ENCODE assay signal across 2 cellular contexts in the genomic region with DNA sequence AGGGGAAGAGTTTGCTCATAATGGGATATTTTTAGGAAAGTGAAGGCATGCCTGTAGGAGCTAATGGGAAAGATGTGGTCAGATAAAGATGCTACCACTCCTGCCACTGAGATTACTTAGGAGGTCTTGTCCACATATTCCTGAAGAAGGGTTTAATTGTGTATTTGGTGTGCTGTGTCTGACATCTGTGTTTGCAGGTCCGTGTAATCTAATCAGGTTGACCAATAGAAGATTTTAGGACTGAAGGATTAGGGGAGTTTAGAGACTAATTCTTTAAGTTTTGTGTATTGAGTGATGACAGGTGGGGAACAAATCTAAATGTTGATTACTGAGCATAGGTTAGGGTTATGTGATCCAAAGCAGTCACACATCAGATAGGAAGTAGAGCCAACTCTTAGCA.
TF ChIP-seq lines count a peak whose summit lies in the region.

No MANE protein-coding gene starts in this region.

TF ChIP-seq in GM23338, 12 proteins besides CTCF, POLR2A, EP300 and RAD21:
- TF ChIP-seq ZNF114 (CRISPR knock-in tag; IDR thresholded peaks at IDR 0.05) (no peak), ZNF331 (CRISPR knock-in tag; IDR thresholded peaks at IDR 0.05; ENCODE audit: low read depth) (no peak), POLR2AphosphoS5 (IDR thresholded peaks at IDR 0.05; ENCODE audit: low read depth) (no peak)
- TF ChIP-seq, protein P1, sequence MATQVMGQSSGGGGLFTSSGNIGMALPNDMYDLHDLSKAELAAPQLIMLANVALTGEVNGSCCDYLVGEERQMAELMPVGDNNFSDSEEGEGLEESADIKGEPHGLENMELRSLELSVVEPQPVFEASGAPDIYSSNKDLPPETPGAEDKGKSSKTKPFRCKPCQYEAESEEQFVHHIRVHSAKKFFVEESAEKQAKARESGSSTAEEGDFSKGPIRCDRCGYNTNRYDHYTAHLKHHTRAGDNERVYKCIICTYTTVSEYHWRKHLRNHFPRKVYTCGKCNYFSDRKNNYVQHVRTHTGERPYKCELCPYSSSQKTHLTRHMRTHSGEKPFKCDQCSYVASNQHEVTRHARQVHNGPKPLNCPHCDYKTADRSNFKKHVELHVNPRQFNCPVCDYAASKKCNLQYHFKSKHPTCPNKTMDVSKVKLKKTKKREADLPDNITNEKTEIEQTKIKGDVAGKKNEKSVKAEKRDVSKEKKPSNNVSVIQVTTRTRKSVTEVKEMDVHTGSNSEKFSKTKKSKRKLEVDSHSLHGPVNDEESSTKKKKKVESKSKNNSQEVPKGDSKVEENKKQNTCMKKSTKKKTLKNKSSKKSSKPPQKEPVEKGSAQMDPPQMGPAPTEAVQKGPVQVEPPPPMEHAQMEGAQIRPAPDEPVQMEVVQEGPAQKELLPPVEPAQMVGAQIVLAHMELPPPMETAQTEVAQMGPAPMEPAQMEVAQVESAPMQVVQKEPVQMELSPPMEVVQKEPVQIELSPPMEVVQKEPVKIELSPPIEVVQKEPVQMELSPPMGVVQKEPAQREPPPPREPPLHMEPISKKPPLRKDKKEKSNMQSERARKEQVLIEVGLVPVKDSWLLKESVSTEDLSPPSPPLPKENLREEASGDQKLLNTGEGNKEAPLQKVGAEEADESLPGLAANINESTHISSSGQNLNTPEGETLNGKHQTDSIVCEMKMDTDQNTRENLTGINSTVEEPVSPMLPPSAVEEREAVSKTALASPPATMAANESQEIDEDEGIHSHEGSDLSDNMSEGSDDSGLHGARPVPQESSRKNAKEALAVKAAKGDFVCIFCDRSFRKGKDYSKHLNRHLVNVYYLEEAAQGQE (IDR thresholded peaks at IDR 0.05; ENCODE audit: unreplicated experiment), result no peak
- TF ChIP-seq, protein P2, sequence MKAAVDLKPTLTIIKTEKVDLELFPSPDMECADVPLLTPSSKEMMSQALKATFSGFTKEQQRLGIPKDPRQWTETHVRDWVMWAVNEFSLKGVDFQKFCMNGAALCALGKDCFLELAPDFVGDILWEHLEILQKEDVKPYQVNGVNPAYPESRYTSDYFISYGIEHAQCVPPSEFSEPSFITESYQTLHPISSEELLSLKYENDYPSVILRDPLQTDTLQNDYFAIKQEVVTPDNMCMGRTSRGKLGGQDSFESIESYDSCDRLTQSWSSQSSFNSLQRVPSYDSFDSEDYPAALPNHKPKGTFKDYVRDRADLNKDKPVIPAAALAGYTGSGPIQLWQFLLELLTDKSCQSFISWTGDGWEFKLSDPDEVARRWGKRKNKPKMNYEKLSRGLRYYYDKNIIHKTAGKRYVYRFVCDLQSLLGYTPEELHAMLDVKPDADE (IDR thresholded peaks at IDR 0.05), result no peak

TF ChIP-seq in H1, 55 proteins besides CTCF, POLR2A, EP300 and RAD21:
- TF ChIP-seq TAF7 (optimal IDR thresholded peaks at IDR 0.05; ENCODE audit: borderline replicate concordance, low read depth, low read length), result peak; percentile 9
- TF ChIP-seq KDM1A (IDR thresholded peaks at IDR 0.05; ENCODE audit: borderline replicate concordance, low read length), result no peak
